Comparison of ENCODE assay signal across 12 cellular contexts in genomic region chr9:107309271-107309670, GRCh38. TPM values are rescaled to one million over a fixed set of nuclear protein-coding genes. Genes with fewer than 3 reads are reported as not detected.
A peak's percentile ranks its signal among the peaks of the same experiment; 100 is the strongest.
DNase-seq lines count a peak whose midpoint lies in the region; ATAC-seq and TF ChIP-seq lines count a peak whose summit lies in the region.
"Had no signal": no experiment of that assay in that cellular context is flagged by ENCODE, and none has a peak within 500 bp of the region (broad histone marks: within the 10 kb centered on the region; RNA-seq: fewer than 3 reads in every experiment).

No MANE protein-coding gene starts in this region.

- peak; percentile 65 for DNase-seq in astrocyte of the cerebellum (ENCODE audit: low read depth)
- DNase-seq in NCI-H2196 treated with DMSO at 0.1 percent for 48 hours (lab: John Stamatoyannopoulos, UW; ENCODE audit: unreplicated experiment): no peak
- DNase-seq in NCI-H774 (lab: John Stamatoyannopoulos, UW): no peak
- DNase-seq in mucosa of gallbladder (ENCODE audit: low spot score): no peak
- DNase-seq: DMS 273 treated with DMSO at 0.1 percent for 48 hours, hippocampal formation, NCI-H69 had no signal

- TF ChIP-seq CTCF in astrocyte of the cerebellum (IDR thresholded peaks at IDR 0.05; ENCODE audit: low read depth, low read length, missing control alignments): no peak

- ATAC-seq in GM18498 (IDR thresholded peaks at IDR 0.05; ENCODE audit: unreplicated experiment): peak; percentile 70
- peak; percentile 67 for ATAC-seq in GM21390 (IDR thresholded peaks at IDR 0.05; ENCODE audit: unreplicated experiment)
- ATAC-seq in HG03521 (IDR thresholded peaks at IDR 0.05; ENCODE audit: unreplicated experiment): peak; percentile 65
- ATAC-seq in GM21515 (IDR thresholded peaks at IDR 0.05; ENCODE audit: unreplicated experiment): no peak
- ATAC-seq: HepG2 had no signal

- in situ Hi-C loops in astrocyte of the cerebellum (cut with HindIII; ENCODE audit: low sequenced_read_pairs): loop anchor here (5.0 kb wide), 1 partner anchor 87 kb away; no protein-coding TSS in a partner anchor

- H3K4me3 ChIP-seq in astrocyte of the cerebellum (ENCODE audit: low read depth, low read length): no peak overlapping the region

RNA-seq across cellular contexts. Expression of gene RAD23B, which starts 26.2 kb away (rescaled TPM):
- total RNA-seq in mucosa of gallbladder: 115 TPM
